Comparison of ENCODE assay signal across 8 cellular contexts in the genomic region with DNA sequence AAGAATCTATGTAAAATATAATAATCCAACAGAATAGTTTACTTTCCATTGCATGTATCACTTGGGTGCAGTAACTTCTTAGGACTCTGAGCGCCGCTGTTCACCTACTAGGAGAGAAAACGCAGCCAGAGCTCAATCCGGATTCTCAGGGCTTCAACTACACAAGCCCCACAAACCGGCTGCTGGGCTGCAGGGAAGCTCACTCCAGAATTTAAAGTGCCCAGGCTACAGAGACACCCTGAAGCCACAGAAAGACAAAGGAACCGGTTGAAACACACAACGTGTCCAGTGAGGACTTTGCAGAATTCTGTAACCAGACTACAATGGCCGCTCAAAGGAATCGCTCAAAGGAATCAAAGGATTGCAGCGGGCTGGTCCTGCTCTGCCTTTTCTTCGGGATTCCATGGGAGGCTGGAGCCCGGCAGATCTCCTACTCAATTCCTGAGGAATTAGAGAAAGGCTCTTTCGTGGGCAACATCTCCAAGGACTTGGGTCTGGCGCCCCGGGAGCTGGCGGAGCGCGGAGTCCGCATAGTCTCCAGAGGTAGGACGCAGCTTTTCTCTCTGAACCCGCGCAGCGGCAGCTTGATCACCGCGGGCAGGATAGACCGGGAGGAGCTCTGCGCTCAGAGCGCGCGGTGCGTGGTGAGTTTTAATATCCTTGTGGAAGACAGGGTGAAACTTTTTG. TPM values are rescaled to one million over a fixed set of nuclear protein-coding genes. Genes with fewer than 3 reads are reported as not detected.
DNase-seq lines count a peak whose midpoint lies in the region; ATAC-seq and TF ChIP-seq lines count a peak whose summit lies in the region.

A gene (plus strand): TSS at position 135 of the 687 bp plus-strand sequence. CDS start 189 bp downstream, at position 324.

- peak; percentile 37 to 69 for DNase-seq in AML-193 (lab: John Stamatoyannopoulos, UW)
- peak in 2 of 3 donors; percentile 57 to 83 for DNase-seq in Peyer's patch
- DNase-seq in activated naive CD8-positive, alpha-beta T cell treated with anti-CD3 and anti-CD28 coated beads, Interleukin-2, amount 50 U/mL, for 16 hours (ENCODE audit: low read depth, low spot score), result peak; percentile 41
- no peak for DNase-seq in heart right ventricle
- peak; percentile 43 to 69 for DNase-seq in psoas muscle
- no peak for DNase-seq in cerebellar nuclear complex (lab: John Stamatoyannopoulos, UW)

- TF ChIP-seq CTCF in Peyer's patch (IDR thresholded peaks at IDR 0.05), result peak in 4 of 6 experiments; percentile 53 to 64 (median 61)
- peak; percentile 18 to 59 (median 52) for TF ChIP-seq CTCF in heart right ventricle (IDR thresholded peaks at IDR 0.05)
- peak; percentile 70 for TF ChIP-seq CTCF in psoas muscle (IDR thresholded peaks at IDR 0.05)

- H3K27ac ChIP-seq in Peyer's patch, result no peak within 1 kb of the TSS
- H3K27ac ChIP-seq in heart right ventricle, result peak within 1 kb of the TSS in 4 of 10 donors; percentile 1 to 24 (median 8)
- peak within 1 kb of the TSS; percentile 10 for H3K27ac ChIP-seq in psoas muscle

- TF ChIP-seq POLR2A in Peyer's patch (IDR thresholded peaks at IDR 0.05), result no peak

- ATAC-seq in GM19023 (IDR thresholded peaks at IDR 0.05; ENCODE audit: unreplicated experiment), result peak; percentile 62
- ATAC-seq in HG03175 (IDR thresholded peaks at IDR 0.05; ENCODE audit: unreplicated experiment), result peak; percentile 77
- peak in 6 of 8 donors; percentile 55 to 65 (median 60) for ATAC-seq in heart right ventricle
- peak; percentile 70 to 79 (median 75) for ATAC-seq in psoas muscle

- WGBS in heart right ventricle, 2 donors, result 27 to 36% methylated on average over 31 of the region's 31 CpGs
- WGBS in psoas muscle, 3 donors, result 21 to 29% (median 26%) methylated on average over 31 of the region's 31 CpGs

- H3K4me3 ChIP-seq in Peyer's patch (peak within 1 kb of the TSS; percentile 24 to 45 (median 36)), heart right ventricle (peak within 1 kb of the TSS in 9 of 10 donors; percentile 5 to 48 (median 34)), psoas muscle (peak within 1 kb of the TSS; percentile 62)

- H3K9me3 ChIP-seq in Peyer's patch (peaks cover 0 to 76% (median 16%) of the 10 kb centered on the region in 4 donors), heart right ventricle (peaks cover 0 to 100% (median 46%) of the 10 kb centered on the region in 11 donors), psoas muscle (peaks cover 7% of the 10 kb centered on the region)

- H3K27me3 ChIP-seq in Peyer's patch (no peaks in the 10 kb centered on the region), heart right ventricle (peaks cover 0 to 96% (median 0%) of the 10 kb centered on the region in 7 donors), psoas muscle (ENCODE audit: insufficient read depth in 3 of 3, low read length in 2 of 3) (peaks cover 0 to 24% (median 0%) of the 10 kb centered on the region in 3 donors)

- H3K4me1 ChIP-seq in Peyer's patch, result no peaks in the 10 kb centered on the region
- peaks cover 0 to 19% (median 0%) of the 10 kb centered on the region in 9 donors for H3K4me1 ChIP-seq in heart right ventricle
- H3K4me1 ChIP-seq in psoas muscle, result no peaks in the 10 kb centered on the region

- intact Hi-C loops in heart right ventricle (cut with DNase I) (loop anchor here in 4 of 10 donors (5.0 to 10.0 kb wide), 4 partner anchors 112 to 198 kb away; a partner anchor contains a TSS), psoas muscle (cut with DNase I) (no loop called here)

- no peaks in the 10 kb centered on the region for H3K36me3 ChIP-seq in Peyer's patch
- peaks cover 0 to 62% (median 0%) of the 10 kb centered on the region in 9 donors for H3K36me3 ChIP-seq in heart right ventricle
- H3K36me3 ChIP-seq in psoas muscle (ENCODE audit: insufficient read depth in 1 of 2, low read depth in 1 of 2), result no peaks in the 10 kb centered on the region

RNA-seq across cellular contexts. Expression of the gene that starts here (rescaled TPM):
- total RNA-seq in Peyer's patch (1 to 10 TPM; 3.2 to 7.7 (median 4.2) TPM), heart right ventricle (1 to 10 TPM; 4.3 to 7.8 (median 6.7) TPM), psoas muscle (1 to 10 TPM in 3 of 4 donors, under 1 TPM in 1; 0.86 to 3.9 (median 2.8) TPM)
- polyA plus RNA-seq in heart right ventricle (1 to 10 TPM in 1 of 2 donors, under 1 TPM in 1; 0.52 to 3.4 TPM), psoas muscle (under 1 TPM; 0.27 to 0.56 (median 0.39) TPM)

Comparison
In these comparisons a context has a peak if more than half of its experiments do, and no peak if none do; other contexts are left out.
1. DNase-seq: peak in AML-193 (2 of 2), Peyer's patch (2 of 3), activated naive CD8-positive, alpha-beta T cell treated with anti-CD3 and anti-CD28 coated beads, Interleukin-2, amount 50 U/mL, for 16 hours (single experiment) and psoas muscle (2 of 2); none in heart right ventricle (0 of 2) and cerebellar nuclear complex (0 of 2).
2. Peak in every context shown above with its lines, with median percentiles within 50 percentile points of each other: ATAC-seq, H3K4me3 ChIP-seq and CTCF ChIP-seq.